ENCODE assay signal across 8 cellular contexts in the genomic region with DNA sequence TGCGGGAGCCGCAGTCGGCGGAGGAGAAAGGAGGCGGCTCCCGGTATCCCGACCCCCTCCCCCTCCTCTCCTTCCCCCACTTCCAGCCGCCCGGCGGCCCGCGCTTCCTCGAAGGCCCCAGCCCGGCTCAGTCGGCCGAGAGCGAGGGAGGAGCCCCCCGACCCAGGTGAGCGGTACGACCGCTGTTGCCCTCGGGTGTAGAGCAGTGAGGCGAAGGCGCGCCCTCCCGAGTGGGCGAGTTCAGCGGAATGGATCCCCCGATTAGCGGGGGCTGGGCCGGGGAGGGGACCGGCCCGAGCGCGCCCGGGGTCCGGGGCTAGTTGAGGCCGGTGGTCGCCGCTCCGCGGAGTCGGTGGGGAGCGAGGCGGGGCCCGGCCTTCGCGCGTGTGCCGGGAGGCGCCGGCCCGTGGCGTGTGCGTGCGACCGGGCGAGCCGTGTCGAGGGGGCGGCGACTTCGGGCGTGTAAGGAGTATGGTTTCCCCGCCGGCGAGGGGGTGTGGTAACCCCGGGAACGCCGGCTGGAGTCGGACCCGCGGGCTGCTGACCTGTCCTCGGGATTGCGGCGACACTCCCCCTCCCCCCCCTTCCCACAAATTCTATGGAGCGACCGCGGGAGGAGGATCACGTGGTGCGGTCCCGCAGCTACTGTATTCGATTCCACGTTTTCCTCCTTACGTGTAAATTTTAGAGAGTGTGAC. TPM values are rescaled to one million over a fixed set of nuclear protein-coding genes. Genes with fewer than 3 reads are reported as not detected.
A peak's percentile ranks its signal among the peaks of the same experiment; 100 is the strongest.
DNase-seq lines count a peak whose midpoint lies in the region; ATAC-seq, FAIRE-seq and TF ChIP-seq lines count a peak whose summit lies in the region.

No MANE protein-coding gene starts in this region.

- no peak overlapping the region for H3K9ac ChIP-seq in PC-3 (ENCODE audit: low read length)

- H4K20me1 ChIP-seq in PC-3 (ENCODE audit: low read length), result no peaks in the 10 kb centered on the region
- peaks cover 10% of the 10 kb centered on the region for H4K20me1 ChIP-seq in osteoblast (ENCODE audit: insufficient read depth, low read length)

- H3K4me1 ChIP-seq in PC-3 (ENCODE audit: insufficient read depth, low read length) (no peaks in the 10 kb centered on the region; the same call in 1 of the 2 replicates), osteoblast (ENCODE audit: insufficient read depth, low read length) (peaks cover 18% of the 10 kb centered on the region), uterus (peaks cover 0 to 5% of the 10 kb centered on the region in 2 donors)

- H3K27ac ChIP-seq in PC-3 (ENCODE audit: low read length) (no peak overlapping the region), osteoblast (ENCODE audit: low read depth, low read length) (peak overlapping the region; percentile 65), uterus (peak overlapping the region; percentile 99 to 100)

- H3K4me3 Mint-ChIP-seq in glutamatergic neuron (ENCODE audit: unreplicated experiment), result peak overlapping the region; percentile 92

- H3K4me2 ChIP-seq in PC-3 (ENCODE audit: low read length) (peak overlapping the region; percentile 80), osteoblast (ENCODE audit: insufficient read depth, low read length) (peak overlapping the region; percentile 89)

- H3K27me3 Mint-ChIP-seq in glutamatergic neuron (ENCODE audit: unreplicated experiment), result no peaks in the 10 kb centered on the region

- H3K9me3 Mint-ChIP-seq in glutamatergic neuron (ENCODE audit: unreplicated experiment), result peaks cover 4% of the 10 kb centered on the region

- H3K27me3 ChIP-seq in PC-3 (ENCODE audit: low read length), result peaks cover 39% of the 10 kb centered on the region
- H3K27me3 ChIP-seq in osteoblast (ENCODE audit: insufficient read depth, low read length), result no peaks in the 10 kb centered on the region
- no peaks in the 10 kb centered on the region for H3K27me3 ChIP-seq in uterus

- no peak for FAIRE-seq in GM12892 (lab: Jason Lieb, UNC)

- ATAC-seq in HG02885 (IDR thresholded peaks at IDR 0.05; ENCODE audit: poor library complexity, unreplicated experiment), result peak; percentile 46
- ATAC-seq in PC-3, result peak; percentile 41

- H3K27ac Mint-ChIP-seq in glutamatergic neuron (ENCODE audit: unreplicated experiment), result peak overlapping the region; percentile 82

- H3K4me1 Mint-ChIP-seq in glutamatergic neuron (ENCODE audit: low read depth, unreplicated experiment), result peaks cover 14% of the 10 kb centered on the region

- H3K36me3 Mint-ChIP-seq in glutamatergic neuron (ENCODE audit: unreplicated experiment), result no peaks in the 10 kb centered on the region

- no peaks in the 10 kb centered on the region for H3F3A ChIP-seq in PC-3 (ENCODE audit: low read length, unreplicated experiment)

- DNase-seq in GM12892 (ENCODE audit: insufficient read length) (peak; percentile 41), PC-3 (no peak), glutamatergic neuron (peak; percentile 60), osteoblast (ENCODE audit: insufficient read length, low spot score, missing footprints) (peak; percentile 92), uterus (peak; percentile 64), NCI-H2171 treated with DMSO at 0.1 percent for 48 hours (lab: John Stamatoyannopoulos, UW) (no peak)
- DNase-seq in activated naive CD4-positive, alpha-beta T cell (lab: John Stamatoyannopoulos, UW), result peak in 3 of 4 experiments; percentile 10 to 43 (median 38)

- CTCF ChIA-PET in PC-3 (lab: Charles Lee), result no interaction called here

- intact Hi-C loops in PC-3 (cut with micrococcal nuclease) (no loop called here), uterus (cut with DNase I; ENCODE audit: low total_unique reads) (no loop called here)

- no TSS peak for BruUV-seq in PC-3 (replicated peaks; lab: Mats Ljungman, UMichigan)

- TF ChIP-seq POLR2A in GM12892 (IDR thresholded peaks at IDR 0.05; ENCODE audit: low read depth, low read length) (no peak), uterus (IDR thresholded peaks at IDR 0.05) (no peak)

- POLR2A ChIA-PET in PC-3 (lab: Charles Lee; ENCODE audit: unreplicated experiment), result no interaction called here

- H3K79me2 ChIP-seq in PC-3 (ENCODE audit: low read length), result no peaks in the 10 kb centered on the region
- H3K79me2 ChIP-seq in osteoblast (ENCODE audit: insufficient read depth, low read length), result peaks cover 44% of the 10 kb centered on the region

- peak overlapping the region; percentile 72 for H2AFZ ChIP-seq in PC-3 (ENCODE audit: low read length)
- H2AFZ ChIP-seq in osteoblast (ENCODE audit: low read length), result peak overlapping the region; percentile 89

- no peaks in the 10 kb centered on the region for H3K9me2 ChIP-seq in PC-3 (replicated peaks; ENCODE audit: low read length)

- H3K36me3 ChIP-seq in PC-3 (ENCODE audit: low read depth, low read length), result no peaks in the 10 kb centered on the region
- peaks cover 5% of the 10 kb centered on the region for H3K36me3 ChIP-seq in osteoblast (ENCODE audit: insufficient read depth, low read length)
- no peaks in the 10 kb centered on the region for H3K36me3 ChIP-seq in uterus

- no peaks in the 10 kb centered on the region for H3K9me3 ChIP-seq in PC-3 (ENCODE audit: low read length)
- no peaks in the 10 kb centered on the region for H3K9me3 ChIP-seq in osteoblast (ENCODE audit: low read depth, low read length)
- no peaks in the 10 kb centered on the region for H3K9me3 ChIP-seq in uterus

- TF ChIP-seq CTCF in PC-3 (conservative IDR thresholded peaks at IDR 0.05; ENCODE audit: low read depth, low read length) (no peak), glutamatergic neuron (IDR thresholded peaks at IDR 0.05; ENCODE audit: partially characterized antibody, unreplicated experiment) (no peak), osteoblast (IDR thresholded peaks at IDR 0.05; ENCODE audit: extremely low read depth, low read depth, low read length) (no peak), uterus (IDR thresholded peaks at IDR 0.05) (no peak)

- H3K4me3 ChIP-seq in PC-3 (ENCODE audit: low read length), result peak overlapping the region; percentile 60
- H3K4me3 ChIP-seq in osteoblast (ENCODE audit: insufficient read depth, low read length), result peak overlapping the region; percentile 92
- peak overlapping the region; percentile 99 to 100 for H3K4me3 ChIP-seq in uterus

RNA-seq across cellular contexts. Expression of a gene that starts 0.5 kb away (rescaled TPM):
- polyA plus RNA-seq in GM12892 (2012; ENCODE audit: missing spikeins), result 27.8 TPM
- 1.3 and 4.9 TPM in 2 replicates for total RNA-seq in PC-3 (2014; rRNA removed)
- total RNA-seq in glutamatergic neuron (ENCODE audit: unreplicated experiment), result 55.7 TPM
- total RNA-seq in osteoblast, result 29.8 and 35.5 TPM in 2 replicates
- total RNA-seq in uterus, result 100 to 1,000 TPM in 2 of 4 donors, 10 to 100 TPM in 2; 25.6 to 155 (median 93.4) TPM

RNA-seq across cellular contexts. Expression of a gene that starts 35.7 kb away (rescaled TPM):
- polyA plus RNA-seq in GM12892 (2012; ENCODE audit: missing spikeins), result 0.66 TPM
- not detected in 2 replicates for total RNA-seq in PC-3 (2014; rRNA removed)
- total RNA-seq in glutamatergic neuron (ENCODE audit: unreplicated experiment), result not detected
- 57.9 and 88.4 TPM in 2 replicates for total RNA-seq in osteoblast
- 100 to 1,000 TPM in 3 of 4 donors, 10 to 100 TPM in 1; 36.8 to 259 (median 151) TPM for total RNA-seq in uterus

Comparison
In these comparisons a context has a peak if more than half of its experiments do, and no peak if none do; other contexts are left out.
1. DNase-seq: peak in GM12892 (single experiment), activated naive CD4-positive, alpha-beta T cell (3 of 4), glutamatergic neuron (single experiment), osteoblast (single experiment) and uterus (2 of 2); none in PC-3 (single experiment) and NCI-H2171 treated with DMSO at 0.1 percent for 48 hours (single experiment).
2. RNA of a gene that starts 35.7 kb away (total RNA-seq): 36.8 to 259 TPM in uterus and 57.9 to 88.4 TPM in osteoblast; not detected in PC-3 and not detected in glutamatergic neuron (single experiment); every median in the first group is over 10 times any median in the second.
3. Peak in every context shown above with its lines, with median percentiles within 50 percentile points of each other: H3K4me3 ChIP-seq.